Comparison of ENCODE assay signal across 2 cellular contexts in genomic region chr3:46624533-46624932, GRCh38.
TF ChIP-seq lines count a peak whose summit lies in the region.

No MANE protein-coding gene starts in this region.

TF ChIP-seq in H1, 55 proteins besides CTCF, POLR2A, EP300 and RAD21:
- TF ChIP-seq CBX5 (IDR thresholded peaks at IDR 0.05; ENCODE audit: low read depth, low read length) (no peak), JUND (IDR thresholded peaks at IDR 0.05; ENCODE audit: low read length) (no peak), RFX5 (IDR thresholded peaks at IDR 0.05; ENCODE audit: borderline replicate concordance, low read depth, low read length) (no peak), YY1 (IDR thresholded peaks at IDR 0.05; ENCODE audit: low read depth, low read length) (no peak), KDM4A (IDR thresholded peaks at IDR 0.05; ENCODE audit: low read depth, low read length, severe bottlenecking) (no peak), NRF1 (IDR thresholded peaks at IDR 0.05; ENCODE audit: low read depth, low read length) (no peak), BACH1 (IDR thresholded peaks at IDR 0.05; ENCODE audit: low read length) (no peak), KDM5A (IDR thresholded peaks at IDR 0.05; ENCODE audit: low read length) (no peak), CHD2 (IDR thresholded peaks at IDR 0.05; ENCODE audit: low read length) (no peak), SRF (IDR thresholded peaks at IDR 0.05; ENCODE audit: low read depth, low read length) (no peak), BCL11A (IDR thresholded peaks at IDR 0.05; ENCODE audit: low read depth in 2 of 2, low read length in 2 of 2) (no peak)

TF ChIP-seq in neural cell, 6 proteins besides CTCF, POLR2A, EP300 and RAD21:
- TF ChIP-seq TAF1 (IDR thresholded peaks at IDR 0.05; ENCODE audit: low read depth) = no peak
- peak; percentile 87 for TF ChIP-seq POLR2AphosphoS5 (IDR thresholded peaks at IDR 0.05)
- TF ChIP-seq SMC3 (conservative IDR thresholded peaks at IDR 0.05; ENCODE audit: poor library complexity) = no peak
- peak; percentile 55 for TF ChIP-seq REST (IDR thresholded peaks at IDR 0.05; ENCODE audit: borderline replicate concordance)
- no peak for TF ChIP-seq EZH2 (IDR thresholded peaks at IDR 0.05; ENCODE audit: borderline replicate concordance, insufficient read depth, low read length, poor library complexity, severe bottlenecking)
- no peak for TF ChIP-seq MXI1 (conservative IDR thresholded peaks at IDR 0.05; ENCODE audit: poor library complexity, severe bottlenecking)
